Comparison of ENCODE assay signal across 13 cellular contexts in the genomic region with DNA sequence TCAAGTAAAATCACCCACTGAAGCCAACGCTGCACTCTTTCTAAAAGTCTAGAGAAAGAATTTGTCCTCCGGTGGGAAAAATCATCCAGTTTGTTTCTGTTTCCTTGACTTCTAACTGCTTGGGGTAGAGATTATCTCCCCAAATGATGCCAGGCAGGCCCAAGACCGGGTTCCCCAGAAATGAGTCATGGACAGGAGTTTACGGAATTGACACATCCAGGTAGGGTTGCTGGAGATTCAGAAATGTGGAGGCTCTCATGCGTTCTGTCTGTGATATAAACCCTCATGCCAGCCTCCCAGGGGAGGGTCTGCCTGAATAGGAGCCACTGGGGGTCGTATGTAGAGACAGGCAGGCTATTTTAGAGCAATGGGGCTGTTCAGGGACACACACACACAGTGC.
DNase-seq lines count a peak whose midpoint lies in the region; ATAC-seq and TF ChIP-seq lines count a peak whose summit lies in the region.
"Had no signal": no experiment of that assay in that cellular context is flagged by ENCODE, and none has a peak within 500 bp of the region (broad histone marks: within the 10 kb centered on the region; RNA-seq: fewer than 3 reads in every experiment).

No MANE protein-coding gene starts in this region.

- no peaks in the 10 kb centered on the region for H3K9me3 Mint-ChIP-seq in activated naive CD8-positive, alpha-beta T cell (ENCODE audit: low read depth)
- H3K9me3 Mint-ChIP-seq in activated naive CD8-positive, alpha-beta T cell treated with anti-CD3 and anti-CD28 coated beads for 36 hours = no peaks in the 10 kb centered on the region
- H3K9me3 Mint-ChIP-seq in CD4-positive, alpha-beta T cell = no peaks in the 10 kb centered on the region

- no peak overlapping the region for H3K27ac ChIP-seq in CD4-positive, alpha-beta T cell (ENCODE audit: low read depth, low read length)
- peak overlapping the region; percentile 21; the same call in 1 of the 2 replicates for H3K27ac ChIP-seq in VCaP

- no peak for TF ChIP-seq CTCF in CD4-positive, alpha-beta T cell (IDR thresholded peaks at IDR 0.05)
- no peak for TF ChIP-seq CTCF in VCaP (conservative IDR thresholded peaks at IDR 0.05)

- no peaks in the 10 kb centered on the region for H3K27me3 ChIP-seq in CD4-positive, alpha-beta T cell (ENCODE audit: control insufficient read depth, insufficient read depth, low read length)

- H3K4me3 Mint-ChIP-seq in activated naive CD8-positive, alpha-beta T cell = no peak overlapping the region
- no peak overlapping the region for H3K4me3 Mint-ChIP-seq in activated naive CD8-positive, alpha-beta T cell treated with anti-CD3 and anti-CD28 coated beads for 36 hours
- H3K4me3 Mint-ChIP-seq in CD4-positive, alpha-beta T cell = no peak overlapping the region
- H3K4me3 Mint-ChIP-seq: CD14-positive monocyte, GM23338, H9, IgD-negative memory B cell had no signal

- ATAC-seq in CD4-positive, alpha-beta T cell (ENCODE audit: poor library complexity) = no peak
- no peak for ATAC-seq in sciatic nerve
- ATAC-seq in GM21825 (IDR thresholded peaks at IDR 0.05; ENCODE audit: unreplicated experiment) = no peak
- ATAC-seq: GM23338 had no signal

- POLR2A ChIA-PET in CD4-positive, alpha-beta T cell (lab: Charles Lee) = no interaction called here

- intact Hi-C loops in CD4-positive, alpha-beta T cell (cut with DNase I, micrococcal nuclease) = no loop called here
- intact Hi-C loops in sciatic nerve (cut with DNase I) = no loop called here

- H3K27ac Mint-ChIP-seq in activated naive CD8-positive, alpha-beta T cell = peak overlapping the region; percentile 34
- no peak overlapping the region for H3K27ac Mint-ChIP-seq in activated naive CD8-positive, alpha-beta T cell treated with anti-CD3 and anti-CD28 coated beads for 36 hours
- H3K27ac Mint-ChIP-seq in CD4-positive, alpha-beta T cell = peak overlapping the region; percentile 85
- H3K27ac Mint-ChIP-seq: GM23338, H9, IgD-negative memory B cell had no signal

- H3K36me3 Mint-ChIP-seq in activated naive CD8-positive, alpha-beta T cell = no peaks in the 10 kb centered on the region
- no peaks in the 10 kb centered on the region for H3K36me3 Mint-ChIP-seq in activated naive CD8-positive, alpha-beta T cell treated with anti-CD3 and anti-CD28 coated beads for 36 hours
- no peaks in the 10 kb centered on the region for H3K36me3 Mint-ChIP-seq in CD4-positive, alpha-beta T cell (ENCODE audit: low read depth)
- H3K36me3 Mint-ChIP-seq: CD14-positive monocyte, IgD-negative memory B cell had no signal

- H3K4me1 Mint-ChIP-seq in activated naive CD8-positive, alpha-beta T cell (ENCODE audit: low read depth) = peaks cover 32% of the 10 kb centered on the region
- peaks cover 21% of the 10 kb centered on the region for H3K4me1 Mint-ChIP-seq in activated naive CD8-positive, alpha-beta T cell treated with anti-CD3 and anti-CD28 coated beads for 36 hours
- H3K4me1 Mint-ChIP-seq in CD4-positive, alpha-beta T cell (ENCODE audit: low read depth) = peaks cover 41% of the 10 kb centered on the region
- H3K4me1 Mint-ChIP-seq: CD14-positive monocyte, GM23338 had no signal

- CTCF ChIA-PET in CD4-positive, alpha-beta T cell (lab: Charles Lee) = no interaction called here

- no peak for DNase-seq in activated naive CD8-positive, alpha-beta T cell treated with anti-CD3 and anti-CD28 coated beads for 36 hours
- no peak for DNase-seq in CD4-positive, alpha-beta T cell
- DNase-seq in sciatic nerve (ENCODE audit: low spot score) = peak; percentile 12
- no peak for DNase-seq in activated effector memory CD4-positive, alpha-beta T cell treated with anti-CD3 and anti-CD28 coated beads, Interleukin-2, amount 50 U/mL, for 16 hours
- DNase-seq: ACHN, DMS53, H9 had no signal

- no peaks in the 10 kb centered on the region for H3K9me3 ChIP-seq in CD4-positive, alpha-beta T cell (ENCODE audit: control insufficient read depth, low read length)

- H3K27me3 Mint-ChIP-seq in activated naive CD8-positive, alpha-beta T cell = no peaks in the 10 kb centered on the region
- no peaks in the 10 kb centered on the region for H3K27me3 Mint-ChIP-seq in activated naive CD8-positive, alpha-beta T cell treated with anti-CD3 and anti-CD28 coated beads for 36 hours
- H3K27me3 Mint-ChIP-seq in CD4-positive, alpha-beta T cell = no peaks in the 10 kb centered on the region
- H3K27me3 Mint-ChIP-seq: IgD-negative memory B cell had no signal
